7 cellular contexts compared by ENCODE assay signal in the genomic region with DNA sequence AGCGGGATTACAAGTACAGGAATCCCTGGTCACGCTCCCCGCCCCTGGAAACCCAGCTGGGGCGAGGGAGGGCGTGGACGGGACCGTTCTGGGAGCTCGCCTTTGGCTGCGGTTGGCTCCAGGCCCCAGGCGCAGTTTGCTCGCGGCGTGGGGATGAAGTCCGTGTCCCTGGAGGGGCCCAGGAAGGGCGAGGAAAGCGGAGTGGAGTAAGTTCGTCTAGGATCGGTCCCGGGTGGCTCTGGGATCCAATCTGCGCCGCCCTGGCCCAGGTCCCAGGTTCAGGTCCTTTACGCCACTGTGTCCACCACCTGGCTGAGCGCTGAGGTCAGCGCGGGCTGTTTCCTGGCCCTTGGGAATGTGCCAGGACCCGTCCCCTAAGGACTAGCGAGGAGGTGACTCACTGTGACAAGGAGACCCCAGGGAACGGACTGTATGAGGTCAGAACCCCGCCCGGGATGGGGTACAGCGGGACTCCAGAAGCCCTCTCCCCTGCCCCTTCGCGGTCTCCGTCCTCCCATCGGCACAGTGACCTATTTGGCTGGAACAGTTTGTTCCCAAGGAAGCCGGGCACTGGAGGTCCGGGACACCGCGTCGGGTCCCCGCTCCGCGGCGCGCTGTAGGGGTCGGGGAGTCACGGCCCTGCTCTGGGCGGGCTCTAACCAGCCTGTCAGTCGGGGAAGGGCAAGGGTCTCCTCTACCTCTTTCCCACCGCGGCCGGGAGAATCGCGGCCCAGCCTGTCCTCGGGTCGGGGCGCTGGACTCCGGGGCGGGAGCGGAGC. TPM values are rescaled to one million over a fixed set of nuclear protein-coding genes. Genes with fewer than 3 reads are reported as not detected.
DNase-seq lines count a peak whose midpoint lies in the region; ATAC-seq and TF ChIP-seq lines count a peak whose summit lies in the region.

No MANE protein-coding gene starts in this region.

- intact Hi-C loops in head of caudate nucleus (cut with DNase I), result loop anchor here (5.0 kb wide), 1 partner anchor 78 kb away; no protein-coding TSS in a partner anchor
- intact Hi-C loops in ovary (cut with DNase I), result loop anchor here in 3 of 4 donors (2.0 to 5.0 kb wide), 3 partner anchors 37 to 54 kb away; no protein-coding TSS in a partner anchor

- H3K4me3 ChIP-seq in ovary, result peak overlapping the region; percentile 95

- peaks cover 27% of the 10 kb centered on the region for H3K4me1 Mint-ChIP-seq in activated naive CD4-positive, alpha-beta T cell treated with anti-CD3 and anti-CD28 coated beads, Interleukin-2, amount 50 U/mL, for 24 hours

- no peaks in the 10 kb centered on the region for H3K9me3 Mint-ChIP-seq in activated naive CD4-positive, alpha-beta T cell treated with anti-CD3 and anti-CD28 coated beads, Interleukin-2, amount 50 U/mL, for 24 hours

- TF ChIP-seq POLR2A in ovary (IDR thresholded peaks at IDR 0.05), result peak; percentile 10

- H3K27me3 ChIP-seq in ovary, result no peaks in the 10 kb centered on the region

- H3K27me3 Mint-ChIP-seq in activated naive CD4-positive, alpha-beta T cell treated with anti-CD3 and anti-CD28 coated beads, Interleukin-2, amount 50 U/mL, for 24 hours, result no peaks in the 10 kb centered on the region

- H3K36me3 Mint-ChIP-seq in activated naive CD4-positive, alpha-beta T cell treated with anti-CD3 and anti-CD28 coated beads, Interleukin-2, amount 50 U/mL, for 24 hours, result no peaks in the 10 kb centered on the region

- TF ChIP-seq CTCF in ovary (IDR thresholded peaks at IDR 0.05), result no peak

- peak; percentile 40 for DNase-seq in NCI-H526 treated with DMSO at 0.1 percent for 48 hours (lab: John Stamatoyannopoulos, UW)
- DNase-seq in head of caudate nucleus, result peak in 27 of 42 donors; percentile 20 to 69 (median 37)
- DNase-seq in ovary, result peak; percentile 74 to 86 (median 84)
- DNase-seq in NK-92 (lab: John Stamatoyannopoulos, UW; ENCODE audit: unreplicated experiment), result no peak

- H3K27ac ChIP-seq in ovary, result peak overlapping the region; percentile 94 to 99

- TF ChIP-seq EP300 in ovary (IDR thresholded peaks at IDR 0.05), result peak; percentile 88

- no peaks in the 10 kb centered on the region for H3K9me3 ChIP-seq in ovary

- ATAC-seq in GM19455 (IDR thresholded peaks at IDR 0.05; ENCODE audit: unreplicated experiment) (peak; percentile 1), GM18519 (IDR thresholded peaks at IDR 0.05; ENCODE audit: low FRiP score, unreplicated experiment) (no peak)

- H3K4me1 ChIP-seq in ovary (ENCODE audit: insufficient read depth), result peaks cover 14% of the 10 kb centered on the region

- WGBS in ovary, 3 donors, result 0 to 1% (median 1%) methylated on average over 49 to 60 of the region's 60 CpGs

- peak overlapping the region; percentile 88 for H3K27ac Mint-ChIP-seq in activated naive CD4-positive, alpha-beta T cell treated with anti-CD3 and anti-CD28 coated beads, Interleukin-2, amount 50 U/mL, for 24 hours

- H3K4me3 Mint-ChIP-seq in activated naive CD4-positive, alpha-beta T cell treated with anti-CD3 and anti-CD28 coated beads, Interleukin-2, amount 50 U/mL, for 24 hours, result peak overlapping the region; percentile 95

- H3K36me3 ChIP-seq in ovary, result no peaks in the 10 kb centered on the region

RNA-seq across cellular contexts. Expression of gene CDKN1A, which starts 0.7 kb away (rescaled TPM):
- total RNA-seq in ovary, result 100 to 1,000 TPM in 6 of 7 donors, 10 to 100 TPM in 1; 82.1 to 305 (median 129) TPM
- polyA plus RNA-seq in ovary, result 100 to 1,000 TPM; 134 to 142 TPM

RNA-seq across cellular contexts. Expression of gene RAB44, which starts 18.4 kb away (rescaled TPM):
- total RNA-seq in ovary, result under 1 TPM in 4 of 7 donors, not detected in 3; 0.11 to 0.15 (median 0.13) TPM
- under 1 TPM; 0.04 to 0.12 TPM for polyA plus RNA-seq in ovary
